ENCODE assay signal across 7 cellular contexts in the genomic region with DNA sequence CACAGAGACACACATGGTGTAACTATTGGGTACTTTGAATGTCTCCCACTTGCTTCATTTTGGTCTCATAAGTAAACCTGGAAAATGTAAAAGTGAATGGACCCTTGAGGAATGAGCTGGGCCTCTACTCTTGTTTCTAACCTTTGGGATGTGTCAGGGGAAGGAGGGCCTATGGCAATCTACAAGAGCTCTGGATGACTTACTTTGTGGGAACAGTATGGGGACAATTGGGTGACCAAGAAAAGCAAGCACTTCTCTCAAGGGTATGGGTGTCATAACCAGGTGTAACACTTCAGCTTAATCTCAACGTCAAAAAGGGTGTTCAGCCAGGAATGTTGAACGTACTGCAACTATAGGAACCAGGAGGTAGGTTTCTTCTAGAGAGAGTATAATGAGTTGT.
"Had no signal": no experiment of that assay in that cellular context is flagged by ENCODE, and none has a peak within 500 bp of the region (broad histone marks: within the 10 kb centered on the region; RNA-seq: fewer than 3 reads in every experiment).

No MANE protein-coding gene starts in this region.

- ATAC-seq: HepG2, K562 had no signal

- FAIRE-seq: HepG2, HTR-8/SVneo, K562 had no signal

- DNase-seq: IMR-90, KBM-7 had no signal

- H3K27ac ChIP-seq: HL-60 had no signal

- H3K27me3 Mint-ChIP-seq: IgD-negative memory B cell had no signal

- H3K4me1 Mint-ChIP-seq: IgD-negative memory B cell had no signal

- H3K27ac Mint-ChIP-seq: IgD-negative memory B cell had no signal

- H3K4me3 ChIP-seq: K562 had no signal

- H3K4me3 Mint-ChIP-seq: IgD-negative memory B cell had no signal
